ENCODE assay signal across 1 cellular context in genomic region chr9:131728961-131729360, GRCh38.
A peak's percentile ranks its signal among the peaks of the same experiment; 100 is the strongest.
TF ChIP-seq lines count a peak whose summit lies in the region.

No MANE protein-coding gene starts in this region.

TF ChIP-seq in GM12878, 131 proteins besides CTCF, POLR2A, EP300 and RAD21 (continued from another document):
- TF ChIP-seq E2F4 (IDR thresholded peaks at IDR 0.05; ENCODE audit: low read depth, low read length) (no peak), HSF1 (IDR thresholded peaks at IDR 0.05; ENCODE audit: low read depth, low read length) (no peak), RELA (IDR thresholded peaks at IDR 0.05; ENCODE audit: borderline replicate concordance, partially characterized antibody) (peak; percentile 22), ELK1 (IDR thresholded peaks at IDR 0.05; ENCODE audit: low read depth, low read length) (no peak), PKNOX1 (IDR thresholded peaks at IDR 0.05) (peak; percentile 65), SIN3A (IDR thresholded peaks at IDR 0.05; ENCODE audit: low read depth, low read length) (peak; percentile 63; the same call in 1 of the 2 replicates), ZNF592 (IDR thresholded peaks at IDR 0.05) (no peak), ZSCAN29 (IDR thresholded peaks at IDR 0.05) (no peak), CBX3 (IDR thresholded peaks at IDR 0.05; ENCODE audit: borderline replicate concordance, low read depth) (no peak), EZH2 (IDR thresholded peaks at IDR 0.05; ENCODE audit: borderline replicate concordance, control insufficient read depth, low read depth, low read length) (no peak), YY1 (IDR thresholded peaks at IDR 0.05; ENCODE audit: low read depth, low read length) (no peak), CHD2 (IDR thresholded peaks at IDR 0.05; ENCODE audit: borderline replicate concordance, low read depth, low read length) (0 out of 2 replicates have a peak, but pooled peaks have one; percentile 27), USF1 (IDR thresholded peaks at IDR 0.05; ENCODE audit: borderline replicate concordance, extremely low read length, insufficient read depth, low read depth, low read length) (no peak), MEF2A (IDR thresholded peaks at IDR 0.05; ENCODE audit: insufficient read depth, low read depth, low read length) (no peak), JUND (IDR thresholded peaks at IDR 0.05; ENCODE audit: low read depth, low read length) (no peak), MAX (IDR thresholded peaks at IDR 0.05; ENCODE audit: low read depth, low read length) (peak; percentile 65; the same call in 1 of the 2 replicates), CREB1 (IDR thresholded peaks at IDR 0.05; ENCODE audit: low read depth) (no peak), MLLT1 (IDR thresholded peaks at IDR 0.05) (no peak; the same call in 1 of the 2 replicates), NFIC (IDR thresholded peaks at IDR 0.05; ENCODE audit: low read depth, low read length) (no peak), KAT2A (conservative IDR thresholded peaks at IDR 0.05; ENCODE audit: control insufficient read depth, low read depth, low read length) (no peak), POLR2AphosphoS5 (IDR thresholded peaks at IDR 0.05; ENCODE audit: low read length) (peak; percentile 90), GABPA (IDR thresholded peaks at IDR 0.05; ENCODE audit: low read depth) (no peak), MYC (IDR thresholded peaks at IDR 0.05; ENCODE audit: insufficient read depth, insufficient read length, insufficient replicate concordance, low read length, severe bottlenecking) (no peak), NBN (IDR thresholded peaks at IDR 0.05) (no peak), POU2F2 (IDR thresholded peaks at IDR 0.05; ENCODE audit: borderline replicate concordance, low read depth, low read length) (0 out of 3 replicates have a peak, but pooled peaks have one; percentile 10), RB1 (IDR thresholded peaks at IDR 0.05; ENCODE audit: borderline replicate concordance) (no peak), STAT1 (conservative IDR thresholded peaks at IDR 0.05) (no peak), ATF3 (IDR thresholded peaks at IDR 0.05; ENCODE audit: borderline replicate concordance, extremely low read depth, low read depth, low read length) (no peak), MTA2 (IDR thresholded peaks at IDR 0.05; ENCODE audit: low read depth) (no peak)
TF ChIP-seq in GM12878: peak in this region for 12.
